ENCODE assay signal across 8 cellular contexts in genomic region chr22:42932857-42933782, GRCh38.
A peak's percentile ranks its signal among the peaks of the same experiment; 100 is the strongest.
DNase-seq lines count a peak whose midpoint lies in the region; ATAC-seq and TF ChIP-seq lines count a peak whose summit lies in the region.

No MANE protein-coding gene starts in this region.

- H3K36me3 ChIP-seq in naive thymus-derived CD4-positive, alpha-beta T cell (ENCODE audit: control insufficient read depth in 2 of 3, insufficient read depth in 3 of 3, low read length in 3 of 3): peaks cover 0 to 4% (median 0%) of the 10 kb centered on the region in 3 experiments

- H3K4me1 Mint-ChIP-seq in brain: peaks cover 88% of the 10 kb centered on the region
- peaks cover 56 to 88% (median 79%) of the 10 kb centered on the region in 7 donors for H3K4me1 Mint-ChIP-seq in naive thymus-derived CD4-positive, alpha-beta T cell

- peak overlapping the region in 3 of 5 experiments; percentile 7 to 48 (median 13) for H3K4me3 Mint-ChIP-seq in brain
- peak overlapping the region in 3 of 10 donors; percentile 11 to 59 (median 24) for H3K4me3 Mint-ChIP-seq in naive thymus-derived CD4-positive, alpha-beta T cell

- no peak overlapping the region for H3K4me3 ChIP-seq in naive thymus-derived CD4-positive, alpha-beta T cell (ENCODE audit: low read length)

- no peak for TF ChIP-seq CTCF in brain (conservative IDR thresholded peaks at IDR 0.05)

- POLR2A ChIA-PET in naive thymus-derived CD4-positive, alpha-beta T cell (lab: Charles Lee): interaction anchor here (0.9 kb wide), 1 partner anchor 25 kb away, joined by 3 read pairs; no protein-coding TSS in a partner anchor

- H3K4me1 ChIP-seq in naive thymus-derived CD4-positive, alpha-beta T cell (ENCODE audit: control insufficient read depth in 2 of 2, insufficient read depth in 2 of 2, low read length in 2 of 2): peaks cover 0 to 3% of the 10 kb centered on the region in 2 donors

- no peaks in the 10 kb centered on the region for H3K27me3 Mint-ChIP-seq in brain
- no peaks in the 10 kb centered on the region for H3K27me3 Mint-ChIP-seq in naive thymus-derived CD4-positive, alpha-beta T cell

- H3K9me3 Mint-ChIP-seq in brain: peaks cover 0 to 2% (median 0%) of the 10 kb centered on the region in 5 experiments
- H3K9me3 Mint-ChIP-seq in naive thymus-derived CD4-positive, alpha-beta T cell: no peaks in the 10 kb centered on the region

- peaks cover 3% of the 10 kb centered on the region for H3K36me3 Mint-ChIP-seq in brain
- peaks cover 0 to 12% (median 0%) of the 10 kb centered on the region in 5 donors for H3K36me3 Mint-ChIP-seq in naive thymus-derived CD4-positive, alpha-beta T cell

- CTCF ChIA-PET in naive thymus-derived CD4-positive, alpha-beta T cell (lab: Charles Lee): interaction anchor here (0.6 kb wide), 1 partner anchor 93 kb away, joined by 5 read pairs; no protein-coding TSS in a partner anchor

- intact Hi-C loops in naive thymus-derived CD4-positive, alpha-beta T cell (cut with micrococcal nuclease): no loop called here

- peak; percentile 60 for ATAC-seq in naive thymus-derived CD4-positive, alpha-beta T cell
- ATAC-seq in GM19395 (IDR thresholded peaks at IDR 0.05; ENCODE audit: unreplicated experiment): no peak

- DNase-seq in stimulated activated CD4-positive, alpha-beta T cell treated with anti-CD3 and anti-CD28 coated beads, Interleukin-12 subunit alpha, Interleukin-12 subunit beta, amount 100 ng/mL, for 48 hours (ENCODE audit: low read depth in 2 of 3, low spot score in 1 of 3): peak; percentile 8 to 25 (median 22)
- no peak for DNase-seq in stimulated activated CD4-positive, alpha-beta T cell treated with anti-CD3 and anti-CD28 coated beads, Interleukin-12 subunit alpha, Interleukin-12 subunit beta, amount 100 ng/mL, for 4 hours
- DNase-seq in Kasumi-1 (lab: John Stamatoyannopoulos, UW): peak; percentile 62 to 73
- peak in 1 of 9 donors; percentile 59 for DNase-seq in naive thymus-derived CD4-positive, alpha-beta T cell
- DNase-seq in H4 (ENCODE audit: low spot score): no peak
- no peak for DNase-seq in NCI-H187 (lab: John Stamatoyannopoulos, UW)

- H3K27ac Mint-ChIP-seq in brain: peak overlapping the region; percentile 28 to 95 (median 86)
- peak overlapping the region in 4 of 9 donors; percentile 29 to 77 (median 59) for H3K27ac Mint-ChIP-seq in naive thymus-derived CD4-positive, alpha-beta T cell

- no peaks in the 10 kb centered on the region for H3K9me3 ChIP-seq in naive thymus-derived CD4-positive, alpha-beta T cell (ENCODE audit: control insufficient read depth in 2 of 3, low read length in 3 of 3)

- H3K27me3 ChIP-seq in naive thymus-derived CD4-positive, alpha-beta T cell (ENCODE audit: control insufficient read depth in 2 of 2, insufficient read depth in 2 of 2, low read length in 2 of 2): no peaks in the 10 kb centered on the region

- H3K27ac ChIP-seq in naive thymus-derived CD4-positive, alpha-beta T cell (ENCODE audit: low read depth, low read length): no peak overlapping the region

Comparison
In these comparisons a context has a peak if more than half of its experiments do, and no peak if none do; other contexts are left out.
1. DNase-seq: peak in stimulated activated CD4-positive, alpha-beta T cell treated with anti-CD3 and anti-CD28 coated beads, Interleukin-12 subunit alpha, Interleukin-12 subunit beta, amount 100 ng/mL, for 48 hours (3 of 3) and Kasumi-1 (2 of 2); none in stimulated activated CD4-positive, alpha-beta T cell treated with anti-CD3 and anti-CD28 coated beads, Interleukin-12 subunit alpha, Interleukin-12 subunit beta, amount 100 ng/mL, for 4 hours (single experiment), H4 (single experiment) and NCI-H187 (0 of 2).